In the genomic region with DNA sequence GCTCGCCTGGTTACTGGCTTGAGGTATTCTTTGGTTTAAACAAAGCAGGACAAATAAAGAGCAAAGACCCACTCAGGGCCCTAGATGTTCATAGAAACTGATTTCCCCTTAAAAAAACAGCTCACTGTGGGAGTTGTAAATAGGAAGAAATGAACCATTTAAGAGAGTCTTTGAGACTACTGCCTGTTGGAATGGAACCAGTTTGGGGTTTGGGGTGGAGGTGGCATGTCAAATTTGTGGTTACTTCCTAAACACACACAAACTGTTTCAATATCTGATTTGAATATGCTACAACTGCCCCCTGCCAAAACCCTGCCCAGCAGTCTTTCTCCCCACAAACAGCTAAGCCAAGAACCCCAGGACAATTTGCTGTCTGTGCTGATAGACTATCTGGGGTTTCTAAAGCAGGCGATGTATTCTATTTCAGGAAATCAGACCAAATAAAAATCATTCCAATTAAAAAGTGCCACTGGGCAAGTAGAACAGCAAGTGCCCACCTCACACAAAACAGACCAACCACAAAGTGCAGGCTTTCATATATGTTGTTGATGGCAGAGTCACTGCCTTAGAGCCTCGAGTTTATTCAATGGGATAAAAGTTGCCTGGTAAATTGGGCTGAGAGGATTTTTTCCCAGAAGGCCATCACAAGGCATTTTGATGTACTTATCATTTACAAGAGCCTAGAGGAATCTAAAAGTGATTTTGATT, we compare ENCODE assay signal across 15 cellular contexts.
DNase-seq lines count a peak whose midpoint lies in the region; ATAC-seq, FAIRE-seq and TF ChIP-seq lines count a peak whose summit lies in the region.
"Had no signal": no experiment of that assay in that cellular context is flagged by ENCODE, and none has a peak within 500 bp of the region (broad histone marks: within the 10 kb centered on the region; RNA-seq: fewer than 3 reads in every experiment).

No MANE protein-coding gene starts in this region.

- POLR2A ChIA-PET in GM12878 (lab: Charles Lee), result interaction anchor here (0.6 to 6.5 kb wide), 10 partner anchors 16 to 364 kb away, joined by 3 to 55 read pairs (median 5); no protein-coding TSS in a partner anchor

- H4K20me1 ChIP-seq in KMS-11 (ENCODE audit: insufficient read depth), result no peaks in the 10 kb centered on the region
- H4K20me1 ChIP-seq in GM12878 (ENCODE audit: control insufficient read depth, insufficient read depth), result no peaks in the 10 kb centered on the region

- RAD21 ChIA-PET in GM12878 (lab: Charles Lee; ENCODE audit: unreplicated experiment), result interaction anchor here (0.7 to 7.3 kb wide), 21 partner anchors 10 to 742 kb away, joined by 3 to 87 read pairs (median 5); no protein-coding TSS in a partner anchor

- TF ChIP-seq CTCF in KMS-11 (conservative IDR thresholded peaks at IDR 0.05; ENCODE audit: low read depth, low read length), result no peak
- TF ChIP-seq CTCF in GM12878 (IDR thresholded peaks at IDR 0.05 in 2 of 3, conservative IDR thresholded peaks at IDR 0.05 in 1 of 3; ENCODE audit: control insufficient read depth in 2 of 3, extremely low read depth in 1 of 3, insufficient read depth in 1 of 3, low read depth in 3 of 3, low read length in 3 of 3), result no peak
- TF ChIP-seq CTCF in foreskin keratinocyte (conservative IDR thresholded peaks at IDR 0.05), result no peak

- TF ChIP-seq POLR2A in GM12878 (IDR thresholded peaks at IDR 0.05; ENCODE audit: low read depth, low read length), result no peak

- DNase-seq in GM12878 (ENCODE audit: low read depth, low spot score) (peak; percentile 71), HPDE6-E6E7 (ENCODE audit: extremely low spot score) (no peak), left colon (no peak), NCI-H226 (no peak), foreskin keratinocyte (no peak)
- DNase-seq: activated CD4-positive, alpha-beta T cell treated with anti-CD3 and anti-CD28 coated beads for 1 hour; mucosa of descending colon; NCI-H2029 treated with DMSO at 0.1 percent for 48 hours; NCI-H524; right lobe of liver had no signal

- peaks cover 31% of the 10 kb centered on the region for H3K4me1 ChIP-seq in KMS-11 (ENCODE audit: low read depth, poor library complexity, severe bottlenecking)
- peaks cover 65% of the 10 kb centered on the region for H3K4me1 ChIP-seq in GM12878 (ENCODE audit: control insufficient read depth, insufficient read depth, low read length)
- no peaks in the 10 kb centered on the region for H3K4me1 ChIP-seq in foreskin keratinocyte
- H3K4me1 ChIP-seq: right lobe of liver had no signal

- H3K9ac ChIP-seq in KMS-11 (no peak overlapping the region), GM12878 (ENCODE audit: control insufficient read depth, insufficient read depth, low read length) (0 out of 2 replicates have a peak overlapping the region, but pooled peaks have one; percentile 1)

- no peak for FAIRE-seq in GM12878 (lab: Jason Lieb, UNC)

- peak; percentile 19 for ATAC-seq in GM18520 (IDR thresholded peaks at IDR 0.05; ENCODE audit: unreplicated experiment)
- ATAC-seq in GM21723 (IDR thresholded peaks at IDR 0.05; ENCODE audit: unreplicated experiment), result peak; percentile 23
- ATAC-seq in GM12878, result peak; percentile 39
- no peak for ATAC-seq in left colon
- no peak for ATAC-seq in foreskin keratinocyte
- ATAC-seq: mucosa of descending colon, Panc1, right lobe of liver had no signal

- H3K36me3 ChIP-seq in KMS-11 (ENCODE audit: insufficient read depth) (no peaks in the 10 kb centered on the region), GM12878 (ENCODE audit: control insufficient read depth in 2 of 2, insufficient read depth in 2 of 2, low read length in 1 of 2) (no peaks in the 10 kb centered on the region)
- H3K36me3 ChIP-seq: right lobe of liver, thoracic aorta had no signal

- H3K4me3 ChIP-seq in KMS-11 (IDR thresholded peaks at IDR 0.05; ENCODE audit: insufficient read depth, low read depth, low read length) (no peak overlapping the region), GM12878 (peak overlapping the region; percentile 31; the same call in 1 of the 2 replicates)
- H3K4me3 ChIP-seq: mucosa of descending colon, right lobe of liver, thoracic aorta had no signal

- TF ChIP-seq RAD21 in GM12878 (IDR thresholded peaks at IDR 0.05; ENCODE audit: insufficient read depth, low read depth, low read length), result no peak

- no peaks in the 10 kb centered on the region for H3K27me3 ChIP-seq in KMS-11 (ENCODE audit: insufficient read depth, low read depth)
- H3K27me3 ChIP-seq in GM12878 (replicated peaks in 1 of 2; ENCODE audit: control insufficient read depth in 2 of 2, insufficient read depth in 2 of 2, low read length in 1 of 2), result no peaks in the 10 kb centered on the region
- H3K27me3 ChIP-seq in foreskin keratinocyte, result peaks cover 14% of the 10 kb centered on the region
- H3K27me3 ChIP-seq: right lobe of liver had no signal

- BruUV-seq in GM12878 (replicated peaks; lab: Mats Ljungman, UMichigan), result no TSS peak

- CTCF ChIA-PET in GM12878 (lab: Yijun Ruan, JAX), result interaction anchor here (1.0 to 3.7 kb wide), 13 partner anchors 13 to 743 kb away, joined by 3 to 26 read pairs (median 6); no protein-coding TSS in a partner anchor

- in situ Hi-C loops in GM12878 (cut with MboI), result no loop called here

- H2AFZ ChIP-seq in KMS-11 (ENCODE audit: low read depth), result no peak overlapping the region
- no peak overlapping the region for H2AFZ ChIP-seq in GM12878 (ENCODE audit: control insufficient read depth, low read depth, low read length)

- H3K4me2 ChIP-seq in KMS-11 (peak overlapping the region; percentile 36; the same call in 1 of the 2 replicates), GM12878 (ENCODE audit: control insufficient read depth, insufficient read depth) (peak overlapping the region; percentile 17)

- H3K27ac ChIP-seq in KMS-11 (no peak overlapping the region), GM12878 (ENCODE audit: control insufficient read depth, insufficient read depth) (peak overlapping the region; percentile 71), foreskin keratinocyte (no peak overlapping the region)
- H3K27ac ChIP-seq: right lobe of liver, thoracic aorta had no signal

- SMC1A ChIA-PET in GM12878 (lab: Charles Lee; ENCODE audit: uncharacterized antibody, unreplicated experiment), result interaction anchor here (0.8 to 7.5 kb wide), 22 partner anchors 10 to 772 kb away, joined by 3 to 97 read pairs (median 4); no protein-coding TSS in a partner anchor

- TF ChIP-seq EP300 in GM12878 (IDR thresholded peaks at IDR 0.05; ENCODE audit: borderline replicate concordance in 1 of 2, control insufficient read depth in 1 of 2, low read depth in 2 of 2, low read length in 2 of 2), result no peak

- peaks cover 5% of the 10 kb centered on the region; the same call in 2 of the 3 replicates for H3K9me3 ChIP-seq in GM12878 (replicated peaks; ENCODE audit: control insufficient read depth, insufficient read depth, low read length)
- H3K9me3 ChIP-seq: right lobe of liver had no signal

- WGBS in GM12878 (ENCODE audit: insufficient coverage, insufficient replicate concordance, low lambda C conversion rate, missing lambda C conversion rate), result 12% methylated on average over 3 of the region's 3 CpGs

- intact Hi-C loops in GM12878 (cut with micrococcal nuclease; ENCODE audit: unreplicated experiment) (loop anchor here (1.0 to 5.0 kb wide), 5 partner anchors 94 to 202 kb away; no protein-coding TSS in a partner anchor), left colon (cut with DNase I, micrococcal nuclease) (no loop called here)

- H3K79me2 ChIP-seq in KMS-11 (ENCODE audit: insufficient read depth, low read depth), result no peaks in the 10 kb centered on the region
- H3K79me2 ChIP-seq in GM12878 (ENCODE audit: control insufficient read depth, insufficient read depth, low read length), result no peaks in the 10 kb centered on the region

TF ChIP-seq in GM12878, 131 proteins besides CTCF, POLR2A, EP300 and RAD21 (continues in another document):
- TF ChIP-seq, protein P1, sequence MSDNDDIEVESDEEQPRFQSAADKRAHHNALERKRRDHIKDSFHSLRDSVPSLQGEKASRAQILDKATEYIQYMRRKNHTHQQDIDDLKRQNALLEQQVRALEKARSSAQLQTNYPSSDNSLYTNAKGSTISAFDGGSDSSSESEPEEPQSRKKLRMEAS (IDR thresholded peaks at IDR 0.05; ENCODE audit: low read depth, low read length), result no peak
- no peak; the same call in 1 of the 2 replicates for TF ChIP-seq IKZF1 (conservative IDR thresholded peaks at IDR 0.05)
- TF ChIP-seq NFXL1 (IDR thresholded peaks at IDR 0.05; ENCODE audit: borderline replicate concordance), result no peak
- no peak for TF ChIP-seq SMARCA5 (IDR thresholded peaks at IDR 0.05)
- TF ChIP-seq, protein P2, sequence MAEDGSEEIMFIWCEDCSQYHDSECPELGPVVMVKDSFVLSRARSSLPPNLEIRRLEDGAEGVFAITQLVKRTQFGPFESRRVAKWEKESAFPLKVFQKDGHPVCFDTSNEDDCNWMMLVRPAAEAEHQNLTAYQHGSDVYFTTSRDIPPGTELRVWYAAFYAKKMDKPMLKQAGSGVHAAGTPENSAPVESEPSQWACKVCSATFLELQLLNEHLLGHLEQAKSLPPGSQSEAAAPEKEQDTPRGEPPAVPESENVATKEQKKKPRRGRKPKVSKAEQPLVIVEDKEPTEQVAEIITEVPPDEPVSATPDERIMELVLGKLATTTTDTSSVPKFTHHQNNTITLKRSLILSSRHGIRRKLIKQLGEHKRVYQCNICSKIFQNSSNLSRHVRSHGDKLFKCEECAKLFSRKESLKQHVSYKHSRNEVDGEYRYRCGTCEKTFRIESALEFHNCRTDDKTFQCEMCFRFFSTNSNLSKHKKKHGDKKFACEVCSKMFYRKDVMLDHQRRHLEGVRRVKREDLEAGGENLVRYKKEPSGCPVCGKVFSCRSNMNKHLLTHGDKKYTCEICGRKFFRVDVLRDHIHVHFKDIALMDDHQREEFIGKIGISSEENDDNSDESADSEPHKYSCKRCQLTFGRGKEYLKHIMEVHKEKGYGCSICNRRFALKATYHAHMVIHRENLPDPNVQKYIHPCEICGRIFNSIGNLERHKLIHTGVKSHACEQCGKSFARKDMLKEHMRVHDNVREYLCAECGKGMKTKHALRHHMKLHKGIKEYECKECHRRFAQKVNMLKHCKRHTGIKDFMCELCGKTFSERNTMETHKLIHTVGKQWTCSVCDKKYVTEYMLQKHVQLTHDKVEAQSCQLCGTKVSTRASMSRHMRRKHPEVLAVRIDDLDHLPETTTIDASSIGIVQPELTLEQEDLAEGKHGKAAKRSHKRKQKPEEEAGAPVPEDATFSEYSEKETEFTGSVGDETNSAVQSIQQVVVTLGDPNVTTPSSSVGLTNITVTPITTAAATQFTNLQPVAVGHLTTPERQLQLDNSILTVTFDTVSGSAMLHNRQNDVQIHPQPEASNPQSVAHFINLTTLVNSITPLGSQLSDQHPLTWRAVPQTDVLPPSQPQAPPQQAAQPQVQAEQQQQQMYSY (CRISPR knock-in tag; IDR thresholded peaks at IDR 0.05), result no peak
- no peak for TF ChIP-seq CHD1 (IDR thresholded peaks at IDR 0.05; ENCODE audit: low read depth, low read length)
- TF ChIP-seq NR2F1 (conservative IDR thresholded peaks at IDR 0.05), result no peak
- no peak for TF ChIP-seq SUZ12 (IDR thresholded peaks at IDR 0.05; ENCODE audit: unreplicated experiment)

Comparison
In these comparisons a context has a peak if more than half of its experiments do, and no peak if none do; other contexts are left out.
1. ATAC-seq: peak in GM18520 (single experiment), GM21723 (single experiment) and GM12878 (single experiment); none in left colon (single experiment) and foreskin keratinocyte (single experiment).